24 cellular contexts compared by ENCODE assay signal in the genomic region with DNA sequence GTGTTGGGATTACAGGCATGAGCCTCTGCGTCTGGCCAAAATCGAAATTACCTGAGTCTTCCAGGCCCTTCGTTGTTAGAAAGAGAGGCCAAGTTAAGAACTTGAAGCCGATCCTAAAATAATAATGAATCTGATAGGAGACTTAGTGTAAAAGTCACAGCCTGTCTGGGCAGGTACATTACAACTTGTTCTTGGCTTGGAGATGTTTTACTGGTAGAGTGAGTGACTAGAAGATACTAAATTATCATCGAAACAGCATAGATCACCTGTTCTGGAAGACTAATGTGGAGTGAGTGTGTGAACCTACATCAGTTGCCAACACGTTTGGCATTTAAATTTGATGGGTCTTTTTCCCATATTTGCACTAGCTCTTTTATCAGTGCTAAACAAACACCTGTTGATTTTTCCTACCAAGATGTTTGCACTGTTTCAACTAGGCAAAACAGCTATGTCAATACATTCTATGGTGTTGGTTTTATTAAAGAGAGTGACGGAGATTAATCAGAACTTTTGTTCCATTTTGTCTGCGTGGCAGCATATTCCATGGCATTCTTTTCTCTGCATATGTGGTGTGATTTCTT. TPM values are rescaled to one million over a fixed set of nuclear protein-coding genes. Genes with fewer than 3 reads are reported as not detected.
A peak's percentile ranks its signal among the peaks of the same experiment; 100 is the strongest.
DNase-seq lines count a peak whose midpoint lies in the region; ATAC-seq and TF ChIP-seq lines count a peak whose summit lies in the region.
"Had no signal": no experiment of that assay in that cellular context is flagged by ENCODE, and none has a peak within 500 bp of the region (broad histone marks: within the 10 kb centered on the region; RNA-seq: fewer than 3 reads in every experiment).

No MANE protein-coding gene starts in this region.

- H3K36me3 Mint-ChIP-seq in activated CD4-positive, alpha-beta T cell treated with anti-CD3 and anti-CD28 coated beads for 36 hours (ENCODE audit: low read depth), result peaks cover 17% of the 10 kb centered on the region
- peaks cover 17% of the 10 kb centered on the region for H3K36me3 Mint-ChIP-seq in activated CD4-positive, alpha-beta T cell treated with anti-CD3 and anti-CD28 coated beads, Interleukin-2, amount 10 ng/mL, durations not matched to agents 7 days and 5 days (ENCODE audit: low read depth)
- peaks cover 20% of the 10 kb centered on the region for H3K36me3 Mint-ChIP-seq in activated CD4-positive, alpha-beta memory T cell treated with anti-CD3 and anti-CD28 coated beads, Interleukin-2, amount 10 ng/mL, durations not matched to agents 7 days and 5 days (ENCODE audit: low read depth)

- no peaks in the 10 kb centered on the region for H3K36me3 ChIP-seq in body of pancreas (replicated peaks in 1 of 2; ENCODE audit: insufficient read depth in 1 of 2, low read depth in 2 of 2)
- no peaks in the 10 kb centered on the region for H3K36me3 ChIP-seq in psoas muscle (ENCODE audit: insufficient read depth in 1 of 2, low read depth in 1 of 2)
- H3K36me3 ChIP-seq in uterus, result no peaks in the 10 kb centered on the region
- H3K36me3 ChIP-seq: right atrium auricular region, vagina had no signal

- H3K4me1 Mint-ChIP-seq in activated CD4-positive, alpha-beta T cell treated with anti-CD3 and anti-CD28 coated beads for 36 hours, result peaks cover 61% of the 10 kb centered on the region
- peaks cover 66% of the 10 kb centered on the region for H3K4me1 Mint-ChIP-seq in activated CD4-positive, alpha-beta T cell treated with anti-CD3 and anti-CD28 coated beads, Interleukin-2, amount 10 ng/mL, durations not matched to agents 7 days and 5 days
- H3K4me1 Mint-ChIP-seq in activated CD4-positive, alpha-beta memory T cell treated with anti-CD3 and anti-CD28 coated beads, Interleukin-2, amount 10 ng/mL, durations not matched to agents 7 days and 5 days, result peaks cover 52% of the 10 kb centered on the region

- H3K4me3 ChIP-seq in body of pancreas (no peak overlapping the region), psoas muscle (no peak overlapping the region), uterus (no peak overlapping the region)
- H3K4me3 ChIP-seq: BLaER1 treated with 17β-estradiol and CSF1 and Interleukin-3, amounts not matched to agents 10 nM and 100 nM; hepatocyte; right atrium auricular region; vagina had no signal

- TF ChIP-seq POLR2A in body of pancreas (IDR thresholded peaks at IDR 0.05) (no peak), uterus (IDR thresholded peaks at IDR 0.05) (no peak)

- H3K27ac Mint-ChIP-seq in activated CD4-positive, alpha-beta T cell treated with anti-CD3 and anti-CD28 coated beads for 36 hours, result peak overlapping the region; percentile 40
- H3K27ac Mint-ChIP-seq in activated CD4-positive, alpha-beta T cell treated with anti-CD3 and anti-CD28 coated beads, Interleukin-2, amount 10 ng/mL, durations not matched to agents 7 days and 5 days, result no peak overlapping the region
- no peak overlapping the region for H3K27ac Mint-ChIP-seq in activated CD4-positive, alpha-beta memory T cell treated with anti-CD3 and anti-CD28 coated beads, Interleukin-2, amount 10 ng/mL, durations not matched to agents 7 days and 5 days
- H3K27ac Mint-ChIP-seq: HFFc6 had no signal

- H3K27me3 ChIP-seq in body of pancreas, result no peaks in the 10 kb centered on the region
- H3K27me3 ChIP-seq in psoas muscle (ENCODE audit: insufficient read depth in 3 of 3, low read length in 2 of 3), result no peaks in the 10 kb centered on the region
- H3K27me3 ChIP-seq in uterus, result no peaks in the 10 kb centered on the region
- H3K27me3 ChIP-seq: BLaER1 treated with 17β-estradiol and CSF1 and Interleukin-3, amounts not matched to agents 10 nM and 100 nM; hepatocyte; right atrium auricular region; vagina had no signal

- ATAC-seq in activated CD4-positive, alpha-beta T cell treated with anti-CD3 and anti-CD28 coated beads for 36 hours, result no peak
- ATAC-seq in body of pancreas (peak; percentile 27), psoas muscle (peak in 1 of 4 donors; percentile 23)

- H3K27me3 Mint-ChIP-seq in activated CD4-positive, alpha-beta T cell treated with anti-CD3 and anti-CD28 coated beads for 36 hours, result no peaks in the 10 kb centered on the region
- H3K27me3 Mint-ChIP-seq in activated CD4-positive, alpha-beta T cell treated with anti-CD3 and anti-CD28 coated beads, Interleukin-2, amount 10 ng/mL, durations not matched to agents 7 days and 5 days, result no peaks in the 10 kb centered on the region
- H3K27me3 Mint-ChIP-seq in activated CD4-positive, alpha-beta memory T cell treated with anti-CD3 and anti-CD28 coated beads, Interleukin-2, amount 10 ng/mL, durations not matched to agents 7 days and 5 days, result no peaks in the 10 kb centered on the region

- no peak overlapping the region for H3K4me3 Mint-ChIP-seq in activated CD4-positive, alpha-beta T cell treated with anti-CD3 and anti-CD28 coated beads for 36 hours
- H3K4me3 Mint-ChIP-seq in activated CD4-positive, alpha-beta T cell treated with anti-CD3 and anti-CD28 coated beads, Interleukin-2, amount 10 ng/mL, durations not matched to agents 7 days and 5 days, result no peak overlapping the region
- H3K4me3 Mint-ChIP-seq in activated CD4-positive, alpha-beta memory T cell treated with anti-CD3 and anti-CD28 coated beads, Interleukin-2, amount 10 ng/mL, durations not matched to agents 7 days and 5 days, result no peak overlapping the region
- H3K4me3 Mint-ChIP-seq: HFFc6 had no signal

- POLR2A ChIA-PET in activated CD4-positive, alpha-beta T cell treated with anti-CD3 and anti-CD28 coated beads for 36 hours (lab: Charles Lee), result no interaction called here
- POLR2A ChIA-PET in activated CD4-positive, alpha-beta T cell treated with anti-CD3 and anti-CD28 coated beads, Interleukin-2, amount 10 ng/mL, durations not matched to agents 7 days and 5 days (lab: Charles Lee), result no interaction called here
- POLR2A ChIA-PET in activated CD4-positive, alpha-beta memory T cell treated with anti-CD3 and anti-CD28 coated beads, Interleukin-2, amount 10 ng/mL, durations not matched to agents 7 days and 5 days (lab: Charles Lee), result interaction anchor here (0.6 to 1.7 kb wide), 3 partner anchors 14 to 43 kb away, joined by 3 to 5 read pairs (median 4); no protein-coding TSS in a partner anchor

- 14 to 16% methylated on average over 8 of the region's 8 CpGs for WGBS in body of pancreas, 2 donors
- 43 to 70% (median 59%) methylated on average over 8 of the region's 8 CpGs for WGBS in psoas muscle, 3 donors

- H3K4me1 ChIP-seq in body of pancreas (peaks cover 46% of the 10 kb centered on the region), psoas muscle (peaks cover 40% of the 10 kb centered on the region), uterus (no peaks in the 10 kb centered on the region)

- no peaks in the 10 kb centered on the region for H3K9me3 Mint-ChIP-seq in activated CD4-positive, alpha-beta T cell treated with anti-CD3 and anti-CD28 coated beads for 36 hours (ENCODE audit: low read depth)
- no peaks in the 10 kb centered on the region for H3K9me3 Mint-ChIP-seq in activated CD4-positive, alpha-beta T cell treated with anti-CD3 and anti-CD28 coated beads, Interleukin-2, amount 10 ng/mL, durations not matched to agents 7 days and 5 days
- no peaks in the 10 kb centered on the region for H3K9me3 Mint-ChIP-seq in activated CD4-positive, alpha-beta memory T cell treated with anti-CD3 and anti-CD28 coated beads, Interleukin-2, amount 10 ng/mL, durations not matched to agents 7 days and 5 days
- H3K9me3 Mint-ChIP-seq: HFFc6 had no signal

- H3K9me3 ChIP-seq in body of pancreas (no peaks in the 10 kb centered on the region), psoas muscle (no peaks in the 10 kb centered on the region), uterus (no peaks in the 10 kb centered on the region)
- H3K9me3 ChIP-seq: right atrium auricular region, vagina had no signal

- peak overlapping the region; percentile 30 to 60 (median 41) for H3K27ac ChIP-seq in body of pancreas
- peak overlapping the region; percentile 52 for H3K27ac ChIP-seq in psoas muscle
- H3K27ac ChIP-seq in uterus, result no peak overlapping the region
- H3K27ac ChIP-seq: BLaER1 treated with 17β-estradiol and CSF1 and Interleukin-3, amounts not matched to agents 10 nM and 100 nM; hepatocyte; right atrium auricular region had no signal

- DNase-seq in activated CD4-positive, alpha-beta T cell treated with anti-CD3 and anti-CD28 coated beads for 36 hours, result no peak
- no peak for DNase-seq in activated CD4-positive, alpha-beta T cell treated with anti-CD3 and anti-CD28 coated beads for 48 hours
- DNase-seq in NCI-H146 treated with DMSO at 0.1 percent for 48 hours (lab: John Stamatoyannopoulos, UW; ENCODE audit: unreplicated experiment) (peak; percentile 45), body of pancreas (peak in 1 of 4 donors; percentile 37), psoas muscle (no peak), uterus (no peak)
- DNase-seq in activated CD4-positive, alpha-beta T cell treated with anti-CD3 and anti-CD28 coated beads, Interleukin-2, amount 10 ng/mL, durations not matched to agents 7 days and 5 days, result no peak
- no peak for DNase-seq in activated CD4-positive, alpha-beta memory T cell treated with anti-CD3 and anti-CD28 coated beads, Interleukin-2, amount 10 ng/mL, durations not matched to agents 7 days and 5 days
- DNase-seq: activated CD4-positive, alpha-beta T cell treated with anti-CD3 and anti-CD28 coated beads for 4 hours; activated CD8-positive, alpha-beta memory T cell treated with anti-CD3 and anti-CD28 coated beads, Interleukin-2, amount 50 U/mL, for 4 hours; activated gamma-delta T cell; amniotic stem cell; dermis blood vessel endothelial cell; foreskin fibroblast; GDM1; HFFc6; NCI-H187; NCI-H524; nucleus accumbens; stimulated activated CD4-positive, alpha-beta T cell treated with anti-CD3 and anti-CD28 coated beads, Interleukin-15, amount 100 ng/mL, for 24 hours had no signal

- TF ChIP-seq CTCF in body of pancreas (IDR thresholded peaks at IDR 0.05), result no peak
- TF ChIP-seq CTCF in psoas muscle (IDR thresholded peaks at IDR 0.05), result no peak
- no peak for TF ChIP-seq CTCF in uterus (IDR thresholded peaks at IDR 0.05)

- intact Hi-C loops in activated CD4-positive, alpha-beta T cell treated with anti-CD3 and anti-CD28 coated beads for 36 hours (cut with DNase I, micrococcal nuclease), result no loop called here
- intact Hi-C loops in body of pancreas (cut with DNase I) (no loop called here), psoas muscle (cut with DNase I) (no loop called here), uterus (cut with DNase I; ENCODE audit: low total_unique reads) (no loop called here)

- CTCF ChIA-PET in activated CD4-positive, alpha-beta T cell treated with anti-CD3 and anti-CD28 coated beads for 36 hours (lab: Charles Lee), result interaction anchor here (0.8 to 1.3 kb wide), 2 partner anchors 14 to 63 kb away, joined by 3 to 4 read pairs; no protein-coding TSS in a partner anchor
- CTCF ChIA-PET in activated CD4-positive, alpha-beta T cell treated with anti-CD3 and anti-CD28 coated beads, Interleukin-2, amount 10 ng/mL, durations not matched to agents 7 days and 5 days (lab: Charles Lee), result interaction anchor here (0.6 to 1.8 kb wide), 3 partner anchors 17 to 600 kb away, joined by 3 to 5 read pairs (median 3); no protein-coding TSS in a partner anchor
- CTCF ChIA-PET in activated CD4-positive, alpha-beta memory T cell treated with anti-CD3 and anti-CD28 coated beads, Interleukin-2, amount 10 ng/mL, durations not matched to agents 7 days and 5 days (lab: Charles Lee), result no interaction called here

RNA-seq across cellular contexts. Expression of a gene that starts 4.6 kb away (rescaled TPM):
- 1 to 10 TPM; 2.5 TPM for total RNA-seq in activated CD4-positive, alpha-beta T cell treated with anti-CD3 and anti-CD28 coated beads for 36 hours
- not detected for total RNA-seq in body of pancreas
- total RNA-seq in psoas muscle, result 1 to 10 TPM in 1 of 4 donors, under 1 TPM in 2, not detected in 1; 0.47 to 4.3 (median 0.97) TPM
- polyA plus RNA-seq in psoas muscle, result under 1 TPM; 0.05 to 0.15 (median 0.14) TPM
- 1 to 10 TPM in 1 of 2 experiments, under 1 TPM in 1; 0.92 to 1.3 TPM for total RNA-seq in activated CD4-positive, alpha-beta T cell treated with anti-CD3 and anti-CD28 coated beads, Interleukin-2, amount 10 ng/mL, durations not matched to agents 7 days and 5 days
- total RNA-seq in uterus, result 1 to 10 TPM in 1 of 4 donors, under 1 TPM in 1, not detected in 2; 0.21 to 1.6 TPM
- 1 to 10 TPM; 1.6 to 2.1 TPM for total RNA-seq in activated CD4-positive, alpha-beta memory T cell treated with anti-CD3 and anti-CD28 coated beads, Interleukin-2, amount 10 ng/mL, durations not matched to agents 7 days and 5 days
- total RNA-seq: vagina had no signal

RNA-seq across cellular contexts. Expression of a gene that starts 5.0 kb away (rescaled TPM):
- total RNA-seq in activated CD4-positive, alpha-beta T cell treated with anti-CD3 and anti-CD28 coated beads for 36 hours, result 10 to 100 TPM; 14.9 to 17.0 TPM
- total RNA-seq in body of pancreas (1 to 10 TPM; 8.0 to 8.2 TPM), psoas muscle (10 to 100 TPM in 3 of 4 donors, 1 to 10 TPM in 1; 6.3 to 25.6 (median 11.5) TPM), uterus (10 to 100 TPM in 1 of 4 donors, 1 to 10 TPM in 3; 4.1 to 15.4 (median 7.5) TPM)
- 1 to 10 TPM; 4.3 to 9.0 (median 6.7) TPM for polyA plus RNA-seq in psoas muscle
- total RNA-seq in activated CD4-positive, alpha-beta T cell treated with anti-CD3 and anti-CD28 coated beads, Interleukin-2, amount 10 ng/mL, durations not matched to agents 7 days and 5 days, result 10 to 100 TPM; 15.3 to 16.6 TPM
- total RNA-seq in activated CD4-positive, alpha-beta memory T cell treated with anti-CD3 and anti-CD28 coated beads, Interleukin-2, amount 10 ng/mL, durations not matched to agents 7 days and 5 days, result 10 to 100 TPM; 16.5 TPM

Comparison
In these comparisons a context has a peak if more than half of its experiments do, and no peak if none do; other contexts are left out.
1. H3K27ac ChIP-seq: peak in body of pancreas (4 of 4) and psoas muscle (single experiment); none in uterus (0 of 2).